In the genomic region with DNA sequence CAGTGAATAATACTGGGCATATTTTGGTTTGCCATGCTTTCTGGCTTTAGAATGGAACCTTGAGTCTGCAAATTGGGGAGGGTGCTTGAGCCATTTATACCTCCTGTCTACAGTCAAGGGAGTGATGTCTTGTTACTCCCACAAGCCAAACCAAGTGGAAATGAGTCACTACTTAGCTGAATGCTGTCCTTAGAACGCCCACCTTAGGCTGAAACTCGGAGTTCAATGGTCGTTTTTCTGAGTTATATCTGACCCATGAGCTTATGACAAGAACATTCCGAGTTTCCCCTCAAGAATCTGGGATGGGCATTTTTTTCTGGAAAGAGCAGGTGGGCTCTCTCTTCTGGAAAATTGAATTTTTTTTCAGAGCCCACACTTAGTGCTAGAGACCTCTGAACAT, we compare ENCODE assay signal across 23 cellular contexts. TPM values are rescaled to one million over a fixed set of nuclear protein-coding genes. Genes with fewer than 3 reads are reported as not detected.
"Had no signal": no experiment of that assay in that cellular context is flagged by ENCODE, and none has a peak within 500 bp of the region (broad histone marks: within the 10 kb centered on the region; RNA-seq: fewer than 3 reads in every experiment).

No MANE protein-coding gene starts in this region.

- H3K4me3 Mint-ChIP-seq: activated CD4-positive, alpha-beta memory T cell treated with anti-CD3 and anti-CD28 coated beads, Interleukin-2, amount 10 ng/mL, durations not matched to agents 7 days and 5 days; activated CD8-positive, alpha-beta memory T cell treated with anti-CD3 and anti-CD28 coated beads, Interleukin-2, amount 10 ng/mL, durations not matched to agents 7 days and 5 days; nephron progenitor cell had no signal

- DNase-seq: activated CD4-positive, alpha-beta memory T cell treated with anti-CD3 and anti-CD28 coated beads, Interleukin-2, amount 10 ng/mL, durations not matched to agents 7 days and 5 days; activated CD4-positive, alpha-beta T cell treated with anti-CD3 and anti-CD28 coated beads for 48 hours; activated CD8-positive, alpha-beta memory T cell treated with anti-CD3 and anti-CD28 coated beads, Interleukin-2, amount 10 ng/mL, durations not matched to agents 7 days and 5 days; activated naive CD4-positive, alpha-beta T cell treated with Interleukin-2 at 50 U/mL for 16 hours; aorta; cerebellar nuclear complex; cortex of kidney; effector CD8-positive, alpha-beta T cell; mesendoderm; nephron progenitor cell; nucleus accumbens; stimulated activated naive CD4-positive, alpha-beta T cell; substantia nigra; SW 1271; T-helper 2 cell; tibial artery had no signal

- ATAC-seq: activated CD8-positive, alpha-beta memory T cell treated with anti-CD3 and anti-CD28 coated beads, Interleukin-2, amount 10 ng/mL, durations not matched to agents 7 days and 5 days; esophagus mucosa; sciatic nerve had no signal

- H3K27ac ChIP-seq: breast epithelium, tibial artery had no signal

- H3K4me1 ChIP-seq: breast epithelium, tibial artery had no signal

- H3K27me3 ChIP-seq: breast epithelium had no signal

- H3K27ac Mint-ChIP-seq: activated CD4-positive, alpha-beta memory T cell treated with anti-CD3 and anti-CD28 coated beads, Interleukin-2, amount 10 ng/mL, durations not matched to agents 7 days and 5 days; activated CD8-positive, alpha-beta memory T cell treated with anti-CD3 and anti-CD28 coated beads, Interleukin-2, amount 10 ng/mL, durations not matched to agents 7 days and 5 days; nephron progenitor cell had no signal

- H3K4me1 Mint-ChIP-seq: nephron progenitor cell had no signal

- H3K36me3 ChIP-seq: breast epithelium, tibial artery had no signal

- H3K4me3 ChIP-seq: breast epithelium, tibial artery had no signal

RNA-seq across cellular contexts. Expression of gene CLDN18, which starts 17.4 kb away (rescaled TPM):
- total RNA-seq: activated CD4-positive, alpha-beta memory T cell treated with anti-CD3 and anti-CD28 coated beads, Interleukin-2, amount 10 ng/mL, durations not matched to agents 7 days and 5 days; activated CD8-positive, alpha-beta memory T cell treated with anti-CD3 and anti-CD28 coated beads, Interleukin-2, amount 10 ng/mL, durations not matched to agents 7 days and 5 days; aorta; breast epithelium; esophagus mucosa; fibroblast of villous mesenchyme; glomerular endothelial cell; liver; urinary bladder had no signal
- polyA plus RNA-seq: urinary bladder had no signal
